1 cellular context compared by ENCODE assay signal in the genomic region with DNA sequence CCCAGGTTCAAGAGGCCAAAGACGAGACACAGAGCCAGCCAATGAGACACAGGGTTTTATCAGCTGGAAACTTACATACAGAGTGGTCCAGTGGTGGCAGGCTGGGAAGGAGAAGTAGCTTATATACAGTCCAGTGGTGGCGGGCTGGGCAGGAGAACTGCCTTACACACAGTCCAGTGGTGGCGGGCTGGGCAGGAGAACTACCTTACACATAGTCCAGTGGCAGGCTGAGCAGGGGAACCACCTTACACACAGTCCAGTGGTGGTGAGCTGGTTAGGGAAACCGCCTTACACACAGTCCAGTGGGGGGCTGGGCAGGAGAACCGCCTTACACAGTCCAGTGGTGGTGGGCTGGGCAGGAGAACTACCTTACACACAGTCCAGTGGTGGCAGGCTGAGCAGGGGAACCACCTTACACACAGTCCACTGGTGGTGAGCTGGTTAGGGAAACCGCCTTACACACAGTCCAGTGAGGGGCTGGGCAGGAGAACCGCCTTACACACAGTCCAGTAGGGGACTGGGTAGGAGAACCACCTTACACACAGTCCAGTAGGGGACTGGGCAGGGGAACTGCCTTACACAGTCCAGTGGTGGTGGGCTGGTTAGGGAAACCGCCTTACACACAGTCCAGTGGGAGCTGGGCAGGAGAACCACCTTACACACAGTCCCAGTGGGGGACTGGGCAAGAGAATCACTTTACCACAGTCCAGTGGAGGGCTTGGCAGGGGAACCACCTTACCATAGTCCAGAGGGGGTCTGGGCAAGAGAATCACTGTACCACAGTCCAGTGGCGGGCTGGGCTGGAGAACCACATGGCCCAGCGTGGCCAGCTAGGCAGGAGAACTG.
TF ChIP-seq lines count a peak whose summit lies in the region.

No MANE protein-coding gene starts in this region.

TF ChIP-seq in IMR-90, 13 proteins besides CTCF, POLR2A, EP300 and RAD21 (continued from another document):
- TF ChIP-seq, protein P1, sequence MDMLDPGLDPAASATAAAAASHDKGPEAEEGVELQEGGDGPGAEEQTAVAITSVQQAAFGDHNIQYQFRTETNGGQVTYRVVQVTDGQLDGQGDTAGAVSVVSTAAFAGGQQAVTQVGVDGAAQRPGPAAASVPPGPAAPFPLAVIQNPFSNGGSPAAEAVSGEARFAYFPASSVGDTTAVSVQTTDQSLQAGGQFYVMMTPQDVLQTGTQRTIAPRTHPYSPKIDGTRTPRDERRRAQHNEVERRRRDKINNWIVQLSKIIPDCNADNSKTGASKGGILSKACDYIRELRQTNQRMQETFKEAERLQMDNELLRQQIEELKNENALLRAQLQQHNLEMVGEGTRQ (IDR thresholded peaks at IDR 0.05; ENCODE audit: low read depth, low read length), result no peak
- TF ChIP-seq SMC3 (IDR thresholded peaks at IDR 0.05; ENCODE audit: low read depth, low read length), result no peak
- no peak for TF ChIP-seq RCOR1 (IDR thresholded peaks at IDR 0.05; ENCODE audit: insufficient replicate concordance, low read length)
- no peak for TF ChIP-seq FOS (IDR thresholded peaks at IDR 0.05; ENCODE audit: low read depth, low read length)
- TF ChIP-seq MXI1 (IDR thresholded peaks at IDR 0.05; ENCODE audit: borderline replicate concordance, low read depth, low read length), result no peak
- no peak for TF ChIP-seq RFX5 (IDR thresholded peaks at IDR 0.05; ENCODE audit: low read depth, low read length)
